8 cellular contexts compared by ENCODE assay signal in genomic region chrX:41442824-41443560, GRCh38. TPM values are rescaled to one million over a fixed set of nuclear protein-coding genes. Genes with fewer than 3 reads are reported as not detected.
DNase-seq lines count a peak whose midpoint lies in the region; ATAC-seq and TF ChIP-seq lines count a peak whose summit lies in the region.

No MANE protein-coding gene starts in this region.

- DNase-seq in astrocyte of the cerebellum (ENCODE audit: low read depth) (no peak), mesenchymal stem cell (no peak), BE2C (no peak), NCI-H2081 treated with DMSO at 0.1 percent for 48 hours (lab: John Stamatoyannopoulos, UW) (no peak)

- H2AFZ ChIP-seq in mesenchymal stem cell (ENCODE audit: low read depth, low read length) = no peak overlapping the region

- H4K91ac ChIP-seq in mesenchymal stem cell (ENCODE audit: low read length) = peak overlapping the region; percentile 80

- no peak overlapping the region for H2AK5ac ChIP-seq in mesenchymal stem cell (ENCODE audit: low read length, severe bottlenecking)

- peak overlapping the region in 1 of 2 experiments; percentile 32 for H3K14ac ChIP-seq in mesenchymal stem cell (ENCODE audit: low read length in 2 of 2)

- no peak overlapping the region for H2BK15ac ChIP-seq in mesenchymal stem cell (ENCODE audit: low read depth, poor library complexity, severe bottlenecking)

- H3K4me1 ChIP-seq in BLaER1 (peaks cover 26% of the 10 kb centered on the region), mesenchymal stem cell (ENCODE audit: control insufficient read depth, insufficient read depth, low read depth, low read length) (peaks cover 9% of the 10 kb centered on the region), BE2C (no peaks in the 10 kb centered on the region)

- H3K18ac ChIP-seq in mesenchymal stem cell (ENCODE audit: low read depth in 1 of 2, low read length in 2 of 2) = peak overlapping the region; percentile 52 to 94

- H3K27me3 ChIP-seq in BLaER1 (peaks cover 6% of the 10 kb centered on the region; the same call in 1 of the 2 replicates), mesenchymal stem cell (ENCODE audit: control insufficient read depth in 1 of 2, insufficient read depth in 1 of 2, low read length in 2 of 2) (peaks cover 0 to 14% of the 10 kb centered on the region in 2 experiments), BE2C (no peaks in the 10 kb centered on the region)

- TF ChIP-seq CTCF in astrocyte of the cerebellum (IDR thresholded peaks at IDR 0.05; ENCODE audit: low read depth, low read length, missing control alignments) (no peak), BE2C (IDR thresholded peaks at IDR 0.05; ENCODE audit: low read depth, low read length) (no peak)

- no peaks in the 10 kb centered on the region for H3K9me3 ChIP-seq in BLaER1
- H3K9me3 ChIP-seq in mesenchymal stem cell (ENCODE audit: control insufficient read depth, low read length) = no peaks in the 10 kb centered on the region
- no peaks in the 10 kb centered on the region for H3K9me3 ChIP-seq in BE2C

- H2BK5ac ChIP-seq in mesenchymal stem cell (ENCODE audit: low read depth, low read length, poor library complexity, severe bottlenecking) = no peak overlapping the region

- H3K27ac ChIP-seq in BLaER1 (no peak overlapping the region), mesenchymal stem cell (ENCODE audit: low read length, poor library complexity, severe bottlenecking) (no peak overlapping the region)

- peak overlapping the region in 1 of 2 experiments; percentile 51 for H3K4ac ChIP-seq in mesenchymal stem cell (ENCODE audit: low read depth in 1 of 2, low read length in 2 of 2)

- in situ Hi-C loops in astrocyte of the cerebellum (cut with HindIII; ENCODE audit: low sequenced_read_pairs) = no loop called here

- ATAC-seq in HG02798 (IDR thresholded peaks at IDR 0.05; ENCODE audit: poor library complexity, unreplicated experiment) (peak; percentile 13), HG03469 (IDR thresholded peaks at IDR 0.05; ENCODE audit: unreplicated experiment) (no peak), GM21390 (IDR thresholded peaks at IDR 0.05; ENCODE audit: unreplicated experiment) (no peak)

- no peaks in the 10 kb centered on the region for H4K20me1 ChIP-seq in BLaER1

- H3K79me1 ChIP-seq in mesenchymal stem cell (replicated peaks; ENCODE audit: low read length, poor library complexity, severe bottlenecking) = no peaks in the 10 kb centered on the region

- peak overlapping the region; percentile 54 to 97 for H2BK12ac ChIP-seq in mesenchymal stem cell (ENCODE audit: low read length in 2 of 2)

- peak overlapping the region; percentile 42 for H2BK120ac ChIP-seq in mesenchymal stem cell (ENCODE audit: low read depth, low read length)

- H3K4me2 ChIP-seq in BLaER1 = peak overlapping the region; percentile 65
- peak overlapping the region; percentile 57 for H3K4me2 ChIP-seq in mesenchymal stem cell (ENCODE audit: low read length, poor library complexity, severe bottlenecking)

- WGBS in mesenchymal stem cell = 60% methylated on average over 7 of the region's 11 CpGs

- H3K9ac ChIP-seq in BLaER1 (peak overlapping the region; percentile 32; the same call in 1 of the 2 replicates), mesenchymal stem cell (ENCODE audit: low read length) (peak overlapping the region; percentile 73)

- H3K23ac ChIP-seq in mesenchymal stem cell (ENCODE audit: low read length in 2 of 2) = no peak overlapping the region

- H3K36me3 ChIP-seq in BLaER1 (no peaks in the 10 kb centered on the region), mesenchymal stem cell (ENCODE audit: control insufficient read depth in 1 of 2, insufficient read depth in 2 of 2, low read depth in 1 of 2, low read length in 2 of 2) (no peaks in the 10 kb centered on the region), BE2C (no peaks in the 10 kb centered on the region)

- H4K8ac ChIP-seq in mesenchymal stem cell (ENCODE audit: low read length) = peak overlapping the region; percentile 52

- peak overlapping the region; percentile 61 for H3K4me3 ChIP-seq in BLaER1
- H3K4me3 ChIP-seq in astrocyte of the cerebellum (ENCODE audit: low read depth, low read length) = peak overlapping the region; percentile 25
- H3K4me3 ChIP-seq in mesenchymal stem cell (ENCODE audit: insufficient read depth in 1 of 2, low read depth in 1 of 2, low read length in 2 of 2) = peak overlapping the region; percentile 44 to 54
- H3K4me3 ChIP-seq in BE2C (ENCODE audit: low read depth, low read length) = no peak overlapping the region

RNA-seq across cellular contexts. Expression of gene NYX, which starts 4.2 kb away (rescaled TPM):
- polyA plus RNA-seq in mesenchymal stem cell (2013, experiment 1 of 2) = not detected
- polyA plus RNA-seq in mesenchymal stem cell (2013, experiment 2 of 2) = not detected
- polyA plus RNA-seq in BE2C (2012; ENCODE audit: insufficient read depth, insufficient read length, low read depth) = not detected
